8 cellular contexts compared by ENCODE assay signal in the genomic region with DNA sequence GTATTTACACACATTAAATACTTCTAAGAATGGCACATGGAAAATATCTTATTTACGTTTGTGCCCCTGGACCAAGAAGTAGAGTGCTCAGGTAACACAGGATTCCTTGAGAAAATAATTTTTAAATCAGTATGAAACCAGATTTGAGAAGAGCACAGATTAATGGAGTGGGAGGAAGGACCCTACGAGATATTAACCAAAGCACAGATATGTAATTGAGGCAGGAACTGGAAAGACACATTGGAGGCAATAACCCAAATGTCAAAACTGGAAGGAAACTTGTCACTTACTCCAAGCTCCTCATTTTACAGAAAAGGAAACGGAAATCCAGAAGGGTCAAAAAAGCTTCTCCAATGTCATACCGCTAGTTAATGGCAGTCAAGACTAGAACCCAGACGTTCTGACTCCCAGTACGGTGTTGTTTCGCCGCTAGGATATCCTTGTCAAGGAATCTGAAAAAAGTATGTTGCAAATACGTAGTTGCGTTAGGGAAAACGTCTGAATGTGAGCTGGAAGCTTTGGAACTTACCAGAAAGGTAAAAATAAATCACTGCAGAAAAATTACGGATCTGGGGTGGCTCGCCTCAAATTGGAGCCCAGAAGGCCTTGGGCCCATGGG.
DNase-seq lines count a peak whose midpoint lies in the region; ATAC-seq and TF ChIP-seq lines count a peak whose summit lies in the region.

No MANE protein-coding gene starts in this region.

- H3K27ac ChIP-seq in caudate nucleus (ENCODE audit: low read depth, low read length) = peak overlapping the region; percentile 82

- no peak for TF ChIP-seq CTCF in LNCaP clone FGC (IDR thresholded peaks at IDR 0.05; ENCODE audit: control insufficient read depth, extremely low read depth, insufficient read depth)
- TF ChIP-seq CTCF in GM13977 (IDR thresholded peaks at IDR 0.05; ENCODE audit: extremely low read depth, insufficient read depth, missing control alignments) = no peak

- H3K36me3 ChIP-seq in mucosa of stomach (ENCODE audit: control insufficient read depth, insufficient read depth, low read length) = no peaks in the 10 kb centered on the region

- H3K9ac ChIP-seq in mucosa of stomach (ENCODE audit: low read length) = peak overlapping the region; percentile 81

- peaks cover 9% of the 10 kb centered on the region for H3K4me1 ChIP-seq in mucosa of stomach (ENCODE audit: control insufficient read depth, insufficient read depth, low read length)

- ATAC-seq in GM19452 (IDR thresholded peaks at IDR 0.05; ENCODE audit: unreplicated experiment) = no peak

- H3K4me3 ChIP-seq in LNCaP clone FGC (ENCODE audit: low read depth, low read length) = peak overlapping the region; percentile 87
- H3K4me3 ChIP-seq in mucosa of stomach (ENCODE audit: low read length) = peak overlapping the region; percentile 80

- in situ Hi-C loops in GM13977 (cut with MboI; ENCODE audit: low pct_unique_long_range_greater_than_20kb, low sequenced_read_pairs, unreplicated experiment) = no loop called here

- peak; percentile 30 for DNase-seq in CD1c-positive myeloid dendritic cell (ENCODE audit: extremely low spot score)
- DNase-seq in LNCaP clone FGC (ENCODE audit: low read depth) = no peak
- DNase-seq in caudate nucleus (lab: John Stamatoyannopoulos, UW) = peak in 1 of 61 donors; percentile 57
- DNase-seq in GM13977 (ENCODE audit: low spot score) = no peak
- DNase-seq in NCI-H2107 treated with DMSO at 0.1 percent for 48 hours (lab: John Stamatoyannopoulos, UW; ENCODE audit: unreplicated experiment) = no peak
- no peak for DNase-seq in MV-4-11 (lab: John Stamatoyannopoulos, UW)

- no peaks in the 10 kb centered on the region for H3K27me3 ChIP-seq in mucosa of stomach (ENCODE audit: control insufficient read depth, insufficient read depth, low read length)

- no peaks in the 10 kb centered on the region for H3K9me3 ChIP-seq in mucosa of stomach (ENCODE audit: control insufficient read depth, low read length)
